ENCODE assay signal across 12 cellular contexts in genomic region chr3:190615607-190616006, GRCh38.
DNase-seq lines count a peak whose midpoint lies in the region; ATAC-seq lines count a peak whose summit lies in the region.
"Had no signal": no experiment of that assay in that cellular context is flagged by ENCODE, and none has a peak within 500 bp of the region (broad histone marks: within the 10 kb centered on the region; RNA-seq: fewer than 3 reads in every experiment).

No MANE protein-coding gene starts in this region.

- peaks cover 68% of the 10 kb centered on the region for H3K4me1 Mint-ChIP-seq in stimulated activated naive CD8-positive, alpha-beta T cell treated with anti-CD3 and anti-CD28 coated beads, Interleukin-15, Interleukin-2, amounts not matched to agents 100 ng/mL and 50 ng/mL, for 24 hours (ENCODE audit: low read depth)
- peaks cover 53% of the 10 kb centered on the region for H3K4me1 Mint-ChIP-seq in activated naive CD8-positive, alpha-beta T cell treated with anti-CD3 and anti-CD28 coated beads for 36 hours
- H3K4me1 Mint-ChIP-seq in memory B cell = peaks cover 20% of the 10 kb centered on the region

- H3K4me3 Mint-ChIP-seq in stimulated activated naive CD8-positive, alpha-beta T cell treated with anti-CD3 and anti-CD28 coated beads, Interleukin-15, Interleukin-2, amounts not matched to agents 100 ng/mL and 50 ng/mL, for 24 hours = no peak overlapping the region
- H3K4me3 Mint-ChIP-seq in activated naive CD8-positive, alpha-beta T cell treated with anti-CD3 and anti-CD28 coated beads for 36 hours = no peak overlapping the region
- H3K4me3 Mint-ChIP-seq in memory B cell = no peak overlapping the region
- H3K4me3 Mint-ChIP-seq: CD8-positive, alpha-beta T cell had no signal

- H3K36me3 Mint-ChIP-seq in stimulated activated naive CD8-positive, alpha-beta T cell treated with anti-CD3 and anti-CD28 coated beads, Interleukin-15, Interleukin-2, amounts not matched to agents 100 ng/mL and 50 ng/mL, for 24 hours (ENCODE audit: low read depth) = peaks cover 44% of the 10 kb centered on the region
- H3K36me3 Mint-ChIP-seq in activated naive CD8-positive, alpha-beta T cell treated with anti-CD3 and anti-CD28 coated beads for 36 hours = peaks cover 46% of the 10 kb centered on the region
- peaks cover 4% of the 10 kb centered on the region for H3K36me3 Mint-ChIP-seq in memory B cell

- no peaks in the 10 kb centered on the region for H3K9me3 Mint-ChIP-seq in stimulated activated naive CD8-positive, alpha-beta T cell treated with anti-CD3 and anti-CD28 coated beads, Interleukin-15, Interleukin-2, amounts not matched to agents 100 ng/mL and 50 ng/mL, for 24 hours
- peaks cover 7% of the 10 kb centered on the region for H3K9me3 Mint-ChIP-seq in activated naive CD8-positive, alpha-beta T cell treated with anti-CD3 and anti-CD28 coated beads for 36 hours
- no peaks in the 10 kb centered on the region for H3K9me3 Mint-ChIP-seq in memory B cell
- H3K9me3 Mint-ChIP-seq: CD8-positive, alpha-beta T cell had no signal

- peak overlapping the region; percentile 67 for H3K27ac Mint-ChIP-seq in stimulated activated naive CD8-positive, alpha-beta T cell treated with anti-CD3 and anti-CD28 coated beads, Interleukin-15, Interleukin-2, amounts not matched to agents 100 ng/mL and 50 ng/mL, for 24 hours
- peak overlapping the region; percentile 87 for H3K27ac Mint-ChIP-seq in activated naive CD8-positive, alpha-beta T cell treated with anti-CD3 and anti-CD28 coated beads for 36 hours
- peak overlapping the region; percentile 97 for H3K27ac Mint-ChIP-seq in memory B cell
- H3K27ac Mint-ChIP-seq: CD8-positive, alpha-beta T cell had no signal

- H3K27me3 Mint-ChIP-seq in stimulated activated naive CD8-positive, alpha-beta T cell treated with anti-CD3 and anti-CD28 coated beads, Interleukin-15, Interleukin-2, amounts not matched to agents 100 ng/mL and 50 ng/mL, for 24 hours = no peaks in the 10 kb centered on the region
- no peaks in the 10 kb centered on the region for H3K27me3 Mint-ChIP-seq in activated naive CD8-positive, alpha-beta T cell treated with anti-CD3 and anti-CD28 coated beads for 36 hours
- no peaks in the 10 kb centered on the region for H3K27me3 Mint-ChIP-seq in memory B cell

- ATAC-seq in stimulated activated naive CD8-positive, alpha-beta T cell treated with anti-CD3 and anti-CD28 coated beads, Interleukin-15, Interleukin-2, amounts not matched to agents 100 U/mL and 50 U/mL, for 24 hours = no peak
- no peak for ATAC-seq in memory B cell (ENCODE audit: low read depth)
- ATAC-seq: CD8-positive, alpha-beta T cell had no signal

- no peak for DNase-seq in stimulated activated naive CD8-positive, alpha-beta T cell treated with anti-CD3 and anti-CD28 coated beads, Interleukin-15, Interleukin-2, amounts not matched to agents 100 U/mL and 50 U/mL, for 24 hours
- DNase-seq in activated naive CD8-positive, alpha-beta T cell treated with anti-CD3 and anti-CD28 coated beads for 36 hours = no peak
- DNase-seq in memory B cell (ENCODE audit: low spot score in 2 of 2) (no peak), SHP77 treated with DMSO at 0.1 percent for 48 hours (lab: John Stamatoyannopoulos, UW) (no peak), NCI-H2227 treated with DMSO at 0.1 percent for 48 hours (lab: John Stamatoyannopoulos, UW) (no peak), KG1 (lab: John Stamatoyannopoulos, UW) (no peak)
- DNase-seq: BE2C; CD8-positive, alpha-beta T cell; NCI-H1092 treated with DMSO at 0.1 percent for 48 hours; NCI-H187; NCI-H446 had no signal
